15 cellular contexts compared by ENCODE assay signal in the genomic region with DNA sequence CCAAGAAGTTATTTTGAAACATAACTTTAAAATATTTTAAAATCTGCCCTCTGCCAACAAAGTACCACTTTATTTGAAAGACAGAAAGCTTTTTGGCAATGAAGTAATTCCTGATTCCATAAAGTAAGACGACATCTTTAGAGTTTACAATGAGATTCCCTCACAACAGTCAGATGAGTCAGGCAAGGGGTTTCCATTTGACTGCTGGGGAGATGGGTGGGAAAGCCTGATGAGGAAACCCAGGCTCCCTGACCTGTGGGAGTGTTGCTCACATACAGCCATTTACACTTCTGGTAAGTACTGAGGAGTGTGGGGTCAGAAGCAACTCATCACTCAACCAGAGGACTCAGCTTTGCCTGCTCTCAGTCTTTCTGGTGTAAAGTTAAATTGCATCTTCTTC. TPM values are rescaled to one million over a fixed set of nuclear protein-coding genes. Genes with fewer than 3 reads are reported as not detected.
DNase-seq lines count a peak whose midpoint lies in the region; TF ChIP-seq lines count a peak whose summit lies in the region.
"Had no signal": no experiment of that assay in that cellular context is flagged by ENCODE, and none has a peak within 500 bp of the region (broad histone marks: within the 10 kb centered on the region; RNA-seq: fewer than 3 reads in every experiment).

No MANE protein-coding gene starts in this region.

- H3K4me2 ChIP-seq in mammary epithelial cell (ENCODE audit: insufficient read depth, low read depth, low read length) = no peak overlapping the region
- H3K4me2 ChIP-seq: BLaER1 had no signal

- POLR2A ChIA-PET in HEK293 (lab: Yijun Ruan, JAX) = interaction anchor here (0.8 to 2.0 kb wide), 2 partner anchors 10 to 11 kb away, joined by 4 to 6 read pairs; a partner anchor contains a TSS

- H3K9me3 ChIP-seq in HEK293 (ENCODE audit: control insufficient read depth, insufficient read depth, low read depth, low read length) = no peaks in the 10 kb centered on the region
- H3K9me3 ChIP-seq in mammary epithelial cell (replicated peaks; ENCODE audit: insufficient read depth, low read length) = no peaks in the 10 kb centered on the region
- no peaks in the 10 kb centered on the region for H3K9me3 ChIP-seq in uterus
- H3K9me3 ChIP-seq: BLaER1, lower lobe of right lung, testis had no signal

- in situ Hi-C loops in mammary epithelial cell (cut with MboI; ENCODE audit: low sequenced_read_pairs in 2 of 2) = no loop called here

- no peaks in the 10 kb centered on the region for H4K20me1 ChIP-seq in mammary epithelial cell (ENCODE audit: insufficient read depth, low read length)
- H4K20me1 ChIP-seq: BLaER1 had no signal

- no peak overlapping the region for H3K4me3 ChIP-seq in HEK293 (ENCODE audit: low read depth, low read length)
- H3K4me3 ChIP-seq in mammary epithelial cell (replicated peaks in 1 of 3; ENCODE audit: insufficient read depth in 1 of 3, low read depth in 2 of 3, low read length in 3 of 3) = no peak overlapping the region
- no peak overlapping the region for H3K4me3 ChIP-seq in uterus
- H3K4me3 ChIP-seq: BLaER1, lower lobe of right lung, testis had no signal

- no peak overlapping the region for H2AFZ ChIP-seq in mammary epithelial cell (ENCODE audit: low read depth, low read length)

- WGBS in mammary epithelial cell (ENCODE audit: low coverage, missing lambda C conversion rate) = 100% methylated on average over 1 of the region's 1 CpG

- peak; percentile 51 for DNase-seq in mammary epithelial cell
- peak; percentile 90 for DNase-seq in iris pigment epithelial cell (ENCODE audit: low read depth)
- peak in 1 of 2 donors; percentile 47 for DNase-seq in uterus
- no peak for DNase-seq in stimulated activated CD4-positive, alpha-beta T cell treated with anti-CD3 and anti-CD28 coated beads, Interleukin-4, amount 100 ng/mL, for 1 hour
- no peak for DNase-seq in GF-D8 (lab: John Stamatoyannopoulos, UW)
- DNase-seq in amygdala (lab: John Stamatoyannopoulos, UW) = no peak
- DNase-seq: DMS79, lower lobe of right lung, NCI-H2081, NCI-H524 treated with DMSO at 0.1 percent for 48 hours, nephron progenitor cell, testis had no signal

- intact Hi-C loops in mammary epithelial cell (cut with micrococcal nuclease) = loop anchor here (10.0 kb wide), 1 partner anchor 955 kb away; a partner anchor contains a TSS
- intact Hi-C loops in uterus (cut with DNase I; ENCODE audit: low total_unique reads) = no loop called here

- H3K36me3 ChIP-seq in HEK293 (ENCODE audit: control insufficient read depth in 2 of 2, insufficient read depth in 1 of 2, low read length in 2 of 2) (no peaks in the 10 kb centered on the region), mammary epithelial cell (ENCODE audit: insufficient read depth, low read length) (no peaks in the 10 kb centered on the region), uterus (no peaks in the 10 kb centered on the region)
- H3K36me3 ChIP-seq: BLaER1, lower lobe of right lung had no signal

- H3K27ac ChIP-seq in HEK293 (ENCODE audit: extremely low read depth, low read depth, low read length) (no peak overlapping the region), mammary epithelial cell (ENCODE audit: insufficient read depth, low read depth, low read length) (no peak overlapping the region), uterus (peak overlapping the region; percentile 6 to 45)
- H3K27ac ChIP-seq: BLaER1, lower lobe of right lung, VCaP had no signal

- CTCF ChIA-PET in HEK293 (lab: Yijun Ruan, JAX) (no interaction called here), mammary epithelial cell (lab: Charles Lee; ENCODE audit: low non-redundant PET) (interaction anchor here (0.6 kb wide), 1 partner anchor 177 kb away, joined by 7 read pairs; no protein-coding TSS in a partner anchor)

- no peaks in the 10 kb centered on the region for H3K27me3 ChIP-seq in mammary epithelial cell (ENCODE audit: insufficient read depth, low read length)
- H3K27me3 ChIP-seq in uterus = no peaks in the 10 kb centered on the region
- H3K27me3 ChIP-seq: BLaER1, testis had no signal

- dilution Hi-C loops in mammary epithelial cell (cut with HindIII; ENCODE audit: low sequenced_read_pairs) = no loop called here

- no peak for TF ChIP-seq POLR2A in uterus (IDR thresholded peaks at IDR 0.05)

- H3K4me1 ChIP-seq in HEK293 (ENCODE audit: control insufficient read depth, insufficient read depth, low read length) = peaks cover 26% of the 10 kb centered on the region
- peaks cover 21% of the 10 kb centered on the region for H3K4me1 ChIP-seq in mammary epithelial cell (ENCODE audit: insufficient read depth, low read length)
- peaks cover 5 to 11% of the 10 kb centered on the region in 2 donors for H3K4me1 ChIP-seq in uterus
- H3K4me1 ChIP-seq: BLaER1 had no signal

- peaks cover 96% of the 10 kb centered on the region for H3K79me2 ChIP-seq in mammary epithelial cell (ENCODE audit: insufficient read depth, low read length)

- H3K9ac ChIP-seq in mammary epithelial cell (ENCODE audit: insufficient read depth, low read length) = no peak overlapping the region
- H3K9ac ChIP-seq: BLaER1 had no signal

- no TSS peak for BruUV-seq in mammary epithelial cell (replicated peaks; lab: Mats Ljungman, UMichigan)

- no peak for TF ChIP-seq CTCF in HEK293 (tag by site-specific recombination; IDR thresholded peaks at IDR 0.05)
- no peak for TF ChIP-seq CTCF in mammary epithelial cell (conservative IDR thresholded peaks at IDR 0.05 in 1 of 2, IDR thresholded peaks at IDR 0.05 in 1 of 2; ENCODE audit: extremely low read depth in 1 of 2, insufficient read depth in 1 of 2, low read depth in 1 of 2, low read length in 2 of 2)
- TF ChIP-seq CTCF in uterus (IDR thresholded peaks at IDR 0.05) = no peak

TF ChIP-seq in HEK293, 187 proteins besides CTCF, POLR2A, EP300 and RAD21:
- TF ChIP-seq, protein P1, sequence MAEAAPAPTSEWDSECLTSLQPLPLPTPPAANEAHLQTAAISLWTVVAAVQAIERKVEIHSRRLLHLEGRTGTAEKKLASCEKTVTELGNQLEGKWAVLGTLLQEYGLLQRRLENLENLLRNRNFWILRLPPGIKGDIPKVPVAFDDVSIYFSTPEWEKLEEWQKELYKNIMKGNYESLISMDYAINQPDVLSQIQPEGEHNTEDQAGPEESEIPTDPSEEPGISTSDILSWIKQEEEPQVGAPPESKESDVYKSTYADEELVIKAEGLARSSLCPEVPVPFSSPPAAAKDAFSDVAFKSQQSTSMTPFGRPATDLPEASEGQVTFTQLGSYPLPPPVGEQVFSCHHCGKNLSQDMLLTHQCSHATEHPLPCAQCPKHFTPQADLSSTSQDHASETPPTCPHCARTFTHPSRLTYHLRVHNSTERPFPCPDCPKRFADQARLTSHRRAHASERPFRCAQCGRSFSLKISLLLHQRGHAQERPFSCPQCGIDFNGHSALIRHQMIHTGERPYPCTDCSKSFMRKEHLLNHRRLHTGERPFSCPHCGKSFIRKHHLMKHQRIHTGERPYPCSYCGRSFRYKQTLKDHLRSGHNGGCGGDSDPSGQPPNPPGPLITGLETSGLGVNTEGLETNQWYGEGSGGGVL (tag by site-specific recombination; IDR thresholded peaks at IDR 0.05) = no peak
- peak; percentile 38; the same call in 1 of the 2 replicates for TF ChIP-seq FEZF1 (tag by site-specific recombination; IDR thresholded peaks at IDR 0.05)
- TF ChIP-seq ZNF560 (tag by site-specific recombination; IDR thresholded peaks at IDR 0.05; ENCODE audit: borderline replicate concordance) = no peak
- no peak for TF ChIP-seq SALL2 (tag by site-specific recombination; IDR thresholded peaks at IDR 0.05; ENCODE audit: borderline replicate concordance)
- TF ChIP-seq, protein P2, sequence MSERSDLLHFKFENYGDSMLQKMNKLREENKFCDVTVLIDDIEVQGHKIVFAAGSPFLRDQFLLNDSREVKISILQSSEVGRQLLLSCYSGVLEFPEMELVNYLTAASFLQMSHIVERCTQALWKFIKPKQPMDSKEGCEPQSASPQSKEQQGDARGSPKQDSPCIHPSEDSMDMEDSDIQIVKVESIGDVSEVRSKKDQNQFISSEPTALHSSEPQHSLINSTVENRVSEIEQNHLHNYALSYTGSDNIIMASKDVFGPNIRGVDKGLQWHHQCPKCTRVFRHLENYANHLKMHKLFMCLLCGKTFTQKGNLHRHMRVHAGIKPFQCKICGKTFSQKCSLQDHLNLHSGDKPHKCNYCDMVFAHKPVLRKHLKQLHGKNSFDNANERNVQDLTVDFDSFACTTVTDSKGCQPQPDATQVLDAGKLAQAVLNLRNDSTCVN (tag by site-specific recombination; optimal IDR thresholded peaks at IDR 0.05) = no peak

RNA-seq across cellular contexts. Expression of a gene that starts 10.2 kb away (rescaled TPM):
- 10 to 100 TPM; 26.2 to 45.3 TPM for total RNA-seq in mammary epithelial cell
- polyA plus RNA-seq in mammary epithelial cell = 15.0 TPM
- 30.2 TPM for polyA minus RNA-seq in mammary epithelial cell
- 10 to 100 TPM; 19.0 to 51.2 (median 35.8) TPM for total RNA-seq in uterus

Comparison
In these comparisons a context has a peak if more than half of its experiments do, and no peak if none do; other contexts are left out.
1. H3K27ac ChIP-seq: peak in uterus (2 of 2); none in HEK293 (single experiment) and mammary epithelial cell (single experiment).
2. DNase-seq: peak in mammary epithelial cell (single experiment) and iris pigment epithelial cell (single experiment); none in stimulated activated CD4-positive, alpha-beta T cell treated with anti-CD3 and anti-CD28 coated beads, Interleukin-4, amount 100 ng/mL, for 1 hour (single experiment), GF-D8 (single experiment) and amygdala (0 of 56).